Comparison of ENCODE assay signal across 2 cellular contexts in genomic region chr16:68739964-68740627, GRCh38.
TF ChIP-seq lines count a peak whose summit lies in the region.

No MANE protein-coding gene starts in this region.

TF ChIP-seq in K562, 482 proteins besides CTCF, POLR2A, EP300 and RAD21 (continues in another document):
- TF ChIP-seq MGA (IDR thresholded peaks at IDR 0.05) (peak; percentile 54), ZNF143 (CRISPR knock-in tag; IDR thresholded peaks at IDR 0.05) (no peak), ZNF592 (IDR thresholded peaks at IDR 0.05) (0 out of 2 replicates have a peak, but pooled peaks have one; percentile 50), JUND (IDR thresholded peaks at IDR 0.05; ENCODE audit: borderline replicate concordance, low read depth, low read length) (peak; percentile 31; the same call in 1 of the 2 replicates), JUND (tag; IDR thresholded peaks at IDR 0.05; ENCODE audit: borderline replicate concordance, low read depth, low read length) (no peak), L3MBTL2 (IDR thresholded peaks at IDR 0.05) (peak; percentile 65), MAFK (IDR thresholded peaks at IDR 0.05; ENCODE audit: low read length) (no peak), GATA2 (CRISPR knock-in tag; IDR thresholded peaks at IDR 0.05) (0 out of 2 replicates have a peak, but pooled peaks have one; percentile 32)

TF ChIP-seq in HepG2, 621 proteins besides CTCF, POLR2A, EP300 and RAD21 (continues in another document):
- TF ChIP-seq TFDP2 (CRISPR knock-in tag; IDR thresholded peaks at IDR 0.05) (peak; percentile 68), ZBTB7B (CRISPR knock-in tag; IDR thresholded peaks at IDR 0.05) (0 out of 2 replicates have a peak, but pooled peaks have one; percentile 31), TAF1 (CRISPR knock-in tag; IDR thresholded peaks at IDR 0.05) (0 out of 2 replicates have a peak, but pooled peaks have one; percentile 28), ZNF598 (CRISPR knock-in tag; IDR thresholded peaks at IDR 0.05; ENCODE audit: borderline replicate concordance) (no peak), ZNF496 (CRISPR knock-in tag; IDR thresholded peaks at IDR 0.05; ENCODE audit: insufficient replicate concordance) (no peak), TOPORS (CRISPR knock-in tag; IDR thresholded peaks at IDR 0.05) (no peak), SALL1 (CRISPR knock-in tag; IDR thresholded peaks at IDR 0.05) (peak; percentile 76), KDM4B (CRISPR knock-in tag; IDR thresholded peaks at IDR 0.05) (0 out of 2 replicates have a peak, but pooled peaks have one; percentile 85), NR0B2 (CRISPR knock-in tag; IDR thresholded peaks at IDR 0.05) (no peak), ARID3A (IDR thresholded peaks at IDR 0.05; ENCODE audit: low read depth, low read length) (peak; percentile 67), NKX3-1 (CRISPR knock-in tag; IDR thresholded peaks at IDR 0.05) (no peak), HCFC1 (IDR thresholded peaks at IDR 0.05; ENCODE audit: low read depth, low read length) (no peak), CREB1 (IDR thresholded peaks at IDR 0.05) (no peak; the same call in 1 of the 2 replicates), CREB1 (CRISPR knock-in tag; IDR thresholded peaks at IDR 0.05) (peak; percentile 9; the same call in 1 of the 2 replicates), SOX13 (IDR thresholded peaks at IDR 0.05) (no peak), SOX13 (CRISPR knock-in tag; conservative IDR thresholded peaks at IDR 0.05 in 1 of 2, IDR thresholded peaks at IDR 0.05 in 1 of 2) (peak in 1 of 2 experiments; percentile 65; a peak in 2 of 4 replicates), CREM (IDR thresholded peaks at IDR 0.05) (peak; percentile 53; the same call in 1 of the 2 replicates), CREM (CRISPR knock-in tag; IDR thresholded peaks at IDR 0.05) (no peak), TRAFD1 (CRISPR knock-in tag; IDR thresholded peaks at IDR 0.05; ENCODE audit: borderline replicate concordance) (0 out of 2 replicates have a peak, but pooled peaks have one; percentile 1), ZSCAN9 (CRISPR knock-in tag; IDR thresholded peaks at IDR 0.05; ENCODE audit: borderline replicate concordance) (peak; percentile 67; the same call in 1 of the 2 replicates), YEATS2 (CRISPR knock-in tag; IDR thresholded peaks at IDR 0.05; ENCODE audit: borderline replicate concordance) (peak; percentile 56; the same call in 1 of the 2 replicates), CENPBD1 (CRISPR knock-in tag; IDR thresholded peaks at IDR 0.05; ENCODE audit: borderline replicate concordance, low read depth) (no peak), SOX6 (IDR thresholded peaks at IDR 0.05) (no peak), SOX6 (CRISPR knock-in tag; IDR thresholded peaks at IDR 0.05) (peak; percentile 74), THAP11 (CRISPR knock-in tag; IDR thresholded peaks at IDR 0.05) (peak; percentile 33; the same call in 1 of the 2 replicates), HNF1B (CRISPR knock-in tag; IDR thresholded peaks at IDR 0.05) (no peak), SMARCE1 (IDR thresholded peaks at IDR 0.05; ENCODE audit: borderline replicate concordance) (no peak), THRA (CRISPR knock-in tag; IDR thresholded peaks at IDR 0.05; ENCODE audit: borderline replicate concordance) (peak; percentile 11; the same call in 1 of the 2 replicates), ZNF720 (CRISPR knock-in tag; IDR thresholded peaks at IDR 0.05) (no peak), DBP (CRISPR knock-in tag; IDR thresholded peaks at IDR 0.05; ENCODE audit: not compliant biosample characterization) (no peak), FOXA1 (IDR thresholded peaks at IDR 0.05) (no peak), FOXA1 (CRISPR knock-in tag; IDR thresholded peaks at IDR 0.05) (peak; percentile 14; the same call in 1 of the 2 replicates), NR2F6 (IDR thresholded peaks at IDR 0.05) (peak; percentile 9; the same call in 1 of the 2 replicates), NR2F6 (CRISPR knock-in tag; IDR thresholded peaks at IDR 0.05) (peak; percentile 47), ATRX (CRISPR knock-in tag; IDR thresholded peaks at IDR 0.05; ENCODE audit: borderline replicate concordance) (no peak), ZNF672 (CRISPR knock-in tag; IDR thresholded peaks at IDR 0.05) (no peak), GABPB1 (CRISPR knock-in tag; IDR thresholded peaks at IDR 0.05) (no peak), ZNF337 (CRISPR knock-in tag; IDR thresholded peaks at IDR 0.05; ENCODE audit: borderline replicate concordance, low read depth) (no peak), HOXD1 (CRISPR knock-in tag; IDR thresholded peaks at IDR 0.05) (no peak), ZNF878 (CRISPR knock-in tag; IDR thresholded peaks at IDR 0.05) (peak; percentile 52; the same call in 1 of the 2 replicates), ZNF580 (CRISPR knock-in tag; IDR thresholded peaks at IDR 0.05; ENCODE audit: borderline replicate concordance, low read depth) (0 out of 2 replicates have a peak, but pooled peaks have one; percentile 24), ZNF816 (CRISPR knock-in tag; IDR thresholded peaks at IDR 0.05; ENCODE audit: borderline replicate concordance) (no peak), TEAD3 (CRISPR knock-in tag; optimal IDR thresholded peaks at IDR 0.05; ENCODE audit: borderline replicate concordance) (peak; percentile 6), KLF6 (CRISPR knock-in tag; IDR thresholded peaks at IDR 0.05) (no peak; the same call in 1 of the 2 replicates), SIX1 (CRISPR knock-in tag; IDR thresholded peaks at IDR 0.05; ENCODE audit: borderline replicate concordance) (peak; percentile 31; the same call in 1 of the 2 replicates), PPARG (CRISPR knock-in tag; conservative IDR thresholded peaks at IDR 0.05) (peak; percentile 70; the same call in 1 of the 2 replicates), ZFX (CRISPR knock-in tag; IDR thresholded peaks at IDR 0.05; ENCODE audit: low read depth) (no peak), ZBTB21 (CRISPR knock-in tag; IDR thresholded peaks at IDR 0.05) (peak; percentile 42; the same call in 1 of the 2 replicates), RFXAP (CRISPR knock-in tag; IDR thresholded peaks at IDR 0.05; ENCODE audit: borderline replicate concordance) (peak; percentile 56), MTA3 (CRISPR knock-in tag; IDR thresholded peaks at IDR 0.05) (no peak), ARID2 (CRISPR knock-in tag; IDR thresholded peaks at IDR 0.05; ENCODE audit: borderline replicate concordance) (no peak), ZNF644 (CRISPR knock-in tag; IDR thresholded peaks at IDR 0.05; ENCODE audit: low read depth) (peak; percentile 57; the same call in 1 of the 2 replicates), KAT8 (CRISPR knock-in tag; IDR thresholded peaks at IDR 0.05) (peak; percentile 38; the same call in 1 of the 2 replicates), HOXA5 (CRISPR knock-in tag; IDR thresholded peaks at IDR 0.05) (no peak), MED8 (CRISPR knock-in tag; IDR thresholded peaks at IDR 0.05; ENCODE audit: insufficient replicate concordance) (peak; percentile 50), ZNF251 (CRISPR knock-in tag; IDR thresholded peaks at IDR 0.05) (no peak), ZNF30 (CRISPR knock-in tag; IDR thresholded peaks at IDR 0.05) (no peak), CEBPG (CRISPR knock-in tag; IDR thresholded peaks at IDR 0.05) (peak; percentile 73), ZBTB1 (CRISPR knock-in tag; IDR thresholded peaks at IDR 0.05; ENCODE audit: borderline replicate concordance) (no peak), ZSCAN20 (CRISPR knock-in tag; IDR thresholded peaks at IDR 0.05; ENCODE audit: borderline replicate concordance) (no peak), MED1 (CRISPR knock-in tag; IDR thresholded peaks at IDR 0.05) (peak; percentile 46; the same call in 1 of the 2 replicates), RNF2 (conservative IDR thresholded peaks at IDR 0.05; ENCODE audit: low read depth) (no peak), ZNF792 (CRISPR knock-in tag; IDR thresholded peaks at IDR 0.05) (0 out of 2 replicates have a peak, but pooled peaks have one; percentile 54), POGZ (CRISPR knock-in tag; IDR thresholded peaks at IDR 0.05) (0 out of 2 replicates have a peak, but pooled peaks have one; percentile 11), HNF4A (CRISPR knock-in tag; IDR thresholded peaks at IDR 0.05) (peak; percentile 88), DNMT3B (CRISPR knock-in tag; conservative IDR thresholded peaks at IDR 0.05) (0 out of 2 replicates have a peak, but pooled peaks have one; percentile 67), KDM6A (CRISPR knock-in tag; IDR thresholded peaks at IDR 0.05; ENCODE audit: low read depth) (0 out of 2 replicates have a peak, but pooled peaks have one; percentile 36), SNAI1 (CRISPR knock-in tag; IDR thresholded peaks at IDR 0.05; ENCODE audit: borderline replicate concordance) (peak; percentile 81; the same call in 1 of the 2 replicates), CEBPB (IDR thresholded peaks at IDR 0.05; ENCODE audit: borderline replicate concordance, low read depth, low read length) (peak; percentile 61; the same call in 1 of the 2 replicates), RCOR2 (CRISPR knock-in tag; IDR thresholded peaks at IDR 0.05) (peak; percentile 11; the same call in 1 of the 2 replicates)
